19 cellular contexts compared by ENCODE assay signal in the genomic region with DNA sequence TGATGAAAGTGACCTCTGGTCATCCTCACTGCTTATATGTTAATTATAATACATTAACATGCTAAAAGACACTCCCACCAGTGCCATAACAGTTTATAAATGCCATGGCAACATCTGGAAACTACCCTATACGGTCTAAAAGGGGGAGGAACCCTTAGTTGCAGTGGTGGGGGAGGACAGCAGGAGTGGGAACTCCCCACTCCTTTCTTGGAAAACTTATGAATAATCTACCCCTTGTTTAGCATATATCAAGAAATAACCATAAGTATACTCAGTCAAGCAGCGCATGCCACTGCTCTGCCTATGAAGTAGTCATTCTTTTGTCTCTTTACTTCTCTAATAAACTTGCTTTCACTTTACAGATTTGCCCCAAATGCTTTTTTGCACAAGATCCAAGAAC. TPM values are rescaled to one million over a fixed set of nuclear protein-coding genes. Genes with fewer than 3 reads are reported as not detected.
DNase-seq lines count a peak whose midpoint lies in the region; ATAC-seq and TF ChIP-seq lines count a peak whose summit lies in the region.
"Had no signal": no experiment of that assay in that cellular context is flagged by ENCODE, and none has a peak within 500 bp of the region (broad histone marks: within the 10 kb centered on the region; RNA-seq: fewer than 3 reads in every experiment).

No MANE protein-coding gene starts in this region.

- DNase-seq in activated T-cell treated with anti-CD3 and anti-CD28 coated beads, Interleukin-2, amount 50 U/mL, for 4 hours: no peak
- DNase-seq in activated T-cell treated with anti-CD3 and anti-CD28 coated beads, Interleukin-2, amount 50 U/mL, for 48 hours: no peak
- DNase-seq in T-helper 17 cell: no peak
- no peak for DNase-seq in endodermal cell
- no peak for DNase-seq in NCI-H1417 treated with DMSO at 0.1 percent for 48 hours (lab: John Stamatoyannopoulos, UW)
- no peak for DNase-seq in T1000 (lab: John Stamatoyannopoulos, UW)
- DNase-seq: CD4-positive, alpha-beta T cell; GOT3; HCEC 1CT; KG1; NCI-H1048; NCI-H1694 treated with DMSO at 0.1 percent for 48 hours; NCI-H2081; NCI-H2227 treated with DMSO at 0.1 percent for 48 hours; NCI-H526 treated with DMSO at 0.1 percent for 48 hours; Right ventricle myocardium superior had no signal

- peak; percentile 32 to 57 for ATAC-seq in activated T-cell treated with anti-CD3 and anti-CD28 coated beads, Interleukin-2, amount 50 U/mL, for 4 hours
- peak; percentile 27 for ATAC-seq in T-helper 17 cell

- no peak overlapping the region for H3K27ac ChIP-seq in endodermal cell (ENCODE audit: low read depth, low read length)
- H3K27ac ChIP-seq: BLaER1, SJSA1 had no signal

- no peak overlapping the region for H3K4me3 Mint-ChIP-seq in activated T-cell treated with anti-CD3 and anti-CD28 coated beads, Interleukin-2, amount 50 U/mL, for 4 hours
- H3K4me3 Mint-ChIP-seq in T-helper 17 cell (no peak overlapping the region), endodermal cell (no peak overlapping the region)
- H3K4me3 Mint-ChIP-seq in stimulated activated naive CD8-positive, alpha-beta T cell treated with anti-CD3 and anti-CD28 coated beads, Interleukin-15, Interleukin-2, amounts not matched to agents 100 ng/mL and 50 ng/mL, for 24 hours: no peak overlapping the region
- H3K4me3 Mint-ChIP-seq: CD4-positive, alpha-beta T cell had no signal

- no peaks in the 10 kb centered on the region for H3K36me3 ChIP-seq in endodermal cell (ENCODE audit: control insufficient read depth, insufficient read depth, low read length)
- H3K36me3 ChIP-seq: BLaER1, SJSA1 had no signal

- H3K36me3 Mint-ChIP-seq in activated T-cell treated with anti-CD3 and anti-CD28 coated beads, Interleukin-2, amount 50 U/mL, for 4 hours (ENCODE audit: insufficient read depth): no peaks in the 10 kb centered on the region
- H3K36me3 Mint-ChIP-seq in T-helper 17 cell (ENCODE audit: low read depth): no peaks in the 10 kb centered on the region
- no peaks in the 10 kb centered on the region for H3K36me3 Mint-ChIP-seq in endodermal cell (ENCODE audit: low read depth)
- no peaks in the 10 kb centered on the region for H3K36me3 Mint-ChIP-seq in stimulated activated naive CD8-positive, alpha-beta T cell treated with anti-CD3 and anti-CD28 coated beads, Interleukin-15, Interleukin-2, amounts not matched to agents 100 ng/mL and 50 ng/mL, for 24 hours (ENCODE audit: low read depth)

- H3K27me3 Mint-ChIP-seq in activated T-cell treated with anti-CD3 and anti-CD28 coated beads, Interleukin-2, amount 50 U/mL, for 4 hours (ENCODE audit: low read depth): peaks cover 5% of the 10 kb centered on the region
- peaks cover 5% of the 10 kb centered on the region for H3K27me3 Mint-ChIP-seq in T-helper 17 cell
- H3K27me3 Mint-ChIP-seq in endodermal cell (ENCODE audit: insufficient read depth): peaks cover 5% of the 10 kb centered on the region
- H3K27me3 Mint-ChIP-seq in stimulated activated naive CD8-positive, alpha-beta T cell treated with anti-CD3 and anti-CD28 coated beads, Interleukin-15, Interleukin-2, amounts not matched to agents 100 ng/mL and 50 ng/mL, for 24 hours: peaks cover 3% of the 10 kb centered on the region

- no peak overlapping the region for H3K9ac ChIP-seq in endodermal cell (ENCODE audit: extremely low read depth, low read length, poor library complexity, severe bottlenecking)
- H3K9ac ChIP-seq: BLaER1 had no signal

- TF ChIP-seq CTCF in endodermal cell (conservative IDR thresholded peaks at IDR 0.05): no peak

- H3K27ac Mint-ChIP-seq in T-helper 17 cell: no peak overlapping the region
- H3K27ac Mint-ChIP-seq in endodermal cell: peak overlapping the region; percentile 78
- peak overlapping the region; percentile 48 for H3K27ac Mint-ChIP-seq in stimulated activated naive CD8-positive, alpha-beta T cell treated with anti-CD3 and anti-CD28 coated beads, Interleukin-15, Interleukin-2, amounts not matched to agents 100 ng/mL and 50 ng/mL, for 24 hours
- H3K27ac Mint-ChIP-seq: CD4-positive, alpha-beta T cell had no signal

- WGBS in endodermal cell (ENCODE audit: insufficient coverage in 1 of 2, insufficient read length in 1 of 2), 2 experiments: 95 to 100% methylated on average over 1 of the region's 2 CpGs

- H3K27me3 ChIP-seq in endodermal cell (ENCODE audit: control insufficient read depth, insufficient read depth, low read length, poor library complexity, severe bottlenecking): no peaks in the 10 kb centered on the region
- H3K27me3 ChIP-seq: SJSA1 had no signal

- H3K9me3 ChIP-seq in T-helper 17 cell (ENCODE audit: control insufficient read depth, low read length, poor library complexity, severe bottlenecking) (no peaks in the 10 kb centered on the region), endodermal cell (ENCODE audit: control insufficient read depth, low read length) (no peaks in the 10 kb centered on the region)
- H3K9me3 ChIP-seq: SJSA1 had no signal

- H3K4me3 ChIP-seq in endodermal cell (ENCODE audit: low read length): no peak overlapping the region
- H3K4me3 ChIP-seq: BLaER1, SJSA1 had no signal

- no peaks in the 10 kb centered on the region for H3K9me3 Mint-ChIP-seq in activated T-cell treated with anti-CD3 and anti-CD28 coated beads, Interleukin-2, amount 50 U/mL, for 4 hours
- no peaks in the 10 kb centered on the region for H3K9me3 Mint-ChIP-seq in endodermal cell
- H3K9me3 Mint-ChIP-seq in stimulated activated naive CD8-positive, alpha-beta T cell treated with anti-CD3 and anti-CD28 coated beads, Interleukin-15, Interleukin-2, amounts not matched to agents 100 ng/mL and 50 ng/mL, for 24 hours: no peaks in the 10 kb centered on the region
- H3K9me3 Mint-ChIP-seq: CD4-positive, alpha-beta T cell had no signal

- H3K4me1 ChIP-seq in endodermal cell (ENCODE audit: control insufficient read depth, insufficient read depth, low read length): peaks cover 3% of the 10 kb centered on the region
- H3K4me1 ChIP-seq: BLaER1, SJSA1 had no signal

- H3K4me1 Mint-ChIP-seq in activated T-cell treated with anti-CD3 and anti-CD28 coated beads, Interleukin-2, amount 50 U/mL, for 4 hours (ENCODE audit: low read depth): peaks cover 2% of the 10 kb centered on the region
- H3K4me1 Mint-ChIP-seq in T-helper 17 cell (peaks cover 2% of the 10 kb centered on the region), endodermal cell (peaks cover 29% of the 10 kb centered on the region)
- H3K4me1 Mint-ChIP-seq in stimulated activated naive CD8-positive, alpha-beta T cell treated with anti-CD3 and anti-CD28 coated beads, Interleukin-15, Interleukin-2, amounts not matched to agents 100 ng/mL and 50 ng/mL, for 24 hours (ENCODE audit: low read depth): peaks cover 3% of the 10 kb centered on the region

RNA-seq across cellular contexts. Expression of a gene that starts 14.6 kb away (rescaled TPM):
- under 1 TPM in 2 of 3 donors, not detected in 1; 0.03 to 0.05 TPM for total RNA-seq in activated T-cell treated with anti-CD3 and anti-CD28 coated beads, Interleukin-2, amount 50 U/mL, for 4 hours
- total RNA-seq in T-helper 17 cell: 1 to 10 TPM in 1 of 2 donors, under 1 TPM in 1; 0.35 to 3.3 TPM
- 10 to 100 TPM in 1 of 2 donors, 1 to 10 TPM in 1; 4.3 to 16.6 TPM for total RNA-seq in endodermal cell
- polyA plus RNA-seq in endodermal cell (2013, experiment 1 of 2): 0.57 TPM
- polyA plus RNA-seq in endodermal cell (2013, experiment 2 of 2): 1.3 TPM
